In the genomic region with DNA sequence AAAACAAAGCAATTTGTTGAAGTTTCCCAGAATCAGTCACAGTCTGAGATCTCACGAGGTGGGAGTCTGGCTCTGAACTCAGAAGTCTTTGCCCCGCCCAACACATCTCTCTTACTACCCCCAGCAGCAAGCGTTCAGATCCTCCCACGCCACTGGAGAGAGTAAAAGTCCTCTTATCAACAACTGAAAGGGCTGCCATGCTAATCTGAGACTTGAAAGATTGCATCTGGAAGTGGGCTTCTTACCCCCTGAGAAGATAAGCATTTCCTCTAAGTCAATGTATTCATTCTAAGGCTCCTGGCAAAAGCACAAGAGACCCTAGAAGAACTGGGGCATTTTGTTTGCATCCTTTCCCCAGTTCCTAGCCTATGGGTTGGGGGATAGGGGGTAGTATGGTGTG, we compare ENCODE assay signal across 1 cellular context.
TF ChIP-seq lines count a peak whose summit lies in the region.

No MANE protein-coding gene starts in this region.

TF ChIP-seq in K562, 482 proteins besides CTCF, POLR2A, EP300 and RAD21 (continued from another document and continues in another):
- TF ChIP-seq, protein P1, sequence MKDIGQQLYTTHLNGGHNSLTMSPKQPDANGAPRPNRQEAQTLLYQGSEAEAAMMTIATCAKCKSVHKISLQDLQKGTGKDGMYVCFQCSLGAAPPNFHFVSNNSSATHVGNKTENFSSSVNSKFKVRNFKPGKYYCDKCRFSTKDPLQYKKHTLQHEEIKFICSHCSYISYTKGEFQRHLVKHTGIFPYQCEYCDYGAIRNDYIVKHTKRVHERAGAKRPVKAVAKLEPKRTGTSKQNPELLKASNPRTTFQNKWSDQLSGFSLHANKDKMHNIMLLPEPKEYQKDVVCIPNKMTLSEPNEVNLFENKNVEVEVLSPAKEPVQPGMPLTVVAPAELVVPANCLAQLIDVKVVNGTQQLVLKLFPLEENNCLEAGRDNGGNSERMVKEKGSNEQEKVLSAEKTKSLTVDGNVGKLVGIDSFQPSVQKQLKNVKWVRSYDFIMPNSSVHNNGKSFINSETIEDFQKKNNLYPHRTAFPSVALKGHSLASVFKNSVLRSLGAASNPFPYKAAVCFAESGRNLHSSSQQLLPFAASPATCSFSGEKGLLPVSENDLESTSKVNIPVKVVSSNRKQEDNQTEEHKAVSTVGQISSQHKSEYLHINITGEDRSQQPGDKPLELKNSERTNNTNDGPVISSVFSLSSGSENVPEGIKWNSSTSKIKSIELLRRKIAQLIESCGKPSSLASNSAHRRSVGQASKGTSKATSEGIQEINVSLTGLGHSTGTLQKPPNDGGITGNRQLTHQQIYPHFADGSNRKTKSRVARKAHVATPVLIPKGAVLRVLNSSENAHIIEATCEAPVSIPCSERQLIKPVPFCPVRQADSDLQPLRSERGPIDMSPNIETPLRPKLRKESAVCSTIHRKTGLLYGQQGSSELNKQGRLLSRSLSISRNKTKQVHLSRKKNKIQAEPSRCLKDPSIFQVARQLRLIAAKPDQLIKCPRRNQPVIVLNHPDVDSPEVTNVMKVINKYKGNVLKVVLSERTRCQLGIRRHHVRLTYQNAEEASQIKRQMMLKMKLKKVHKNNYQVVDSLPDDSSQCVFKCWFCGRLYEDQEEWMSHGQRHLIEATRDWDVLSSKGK (CRISPR knock-in tag; IDR thresholded peaks at IDR 0.05): no peak
- TF ChIP-seq ZNF785 (CRISPR knock-in tag; IDR thresholded peaks at IDR 0.05) (no peak), CTBP1 (IDR thresholded peaks at IDR 0.05; ENCODE audit: borderline replicate concordance) (peak; percentile 48; the same call in 1 of the 2 replicates), PURB (CRISPR knock-in tag; IDR thresholded peaks at IDR 0.05; ENCODE audit: low read depth) (no peak), STAT5A (IDR thresholded peaks at IDR 0.05; ENCODE audit: borderline replicate concordance, low read length) (peak; percentile 35; the same call in 1 of the 2 replicates), ESRRB (CRISPR knock-in tag; IDR thresholded peaks at IDR 0.05; ENCODE audit: borderline replicate concordance) (no peak), U2AF1 (optimal IDR thresholded peaks at IDR 0.05; ENCODE audit: low read depth, low read length) (no peak), HDGF (IDR thresholded peaks at IDR 0.05) (no peak), TOE1 (IDR thresholded peaks at IDR 0.05; ENCODE audit: borderline replicate concordance) (no peak), TOE1 (CRISPR knock-in tag; IDR thresholded peaks at IDR 0.05; ENCODE audit: borderline replicate concordance, low read depth) (no peak), ZSCAN32 (CRISPR knock-in tag; IDR thresholded peaks at IDR 0.05) (no peak), JUN (IDR thresholded peaks at IDR 0.05; ENCODE audit: borderline replicate concordance, low read depth, low read length) (no peak), JUN (CRISPR knock-in tag; IDR thresholded peaks at IDR 0.05; ENCODE audit: borderline replicate concordance) (no peak), HNRNPLL (IDR thresholded peaks at IDR 0.05; ENCODE audit: low read depth, low read length, poor library complexity, severe bottlenecking) (no peak), ZNF717 (CRISPR knock-in tag; IDR thresholded peaks at IDR 0.05) (no peak), MECOM (CRISPR knock-in tag; IDR thresholded peaks at IDR 0.05) (no peak), TRIM28 (IDR thresholded peaks at IDR 0.05) (no peak), PPARD (CRISPR knock-in tag; IDR thresholded peaks at IDR 0.05) (no peak), TAL1 (IDR thresholded peaks at IDR 0.05) (peak; percentile 71), CBFA2T2 (conservative IDR thresholded peaks at IDR 0.05) (peak; percentile 77), SMARCA5 (IDR thresholded peaks at IDR 0.05) (no peak), OTX1 (CRISPR knock-in tag; IDR thresholded peaks at IDR 0.05) (no peak)
- TF ChIP-seq, protein P2, sequence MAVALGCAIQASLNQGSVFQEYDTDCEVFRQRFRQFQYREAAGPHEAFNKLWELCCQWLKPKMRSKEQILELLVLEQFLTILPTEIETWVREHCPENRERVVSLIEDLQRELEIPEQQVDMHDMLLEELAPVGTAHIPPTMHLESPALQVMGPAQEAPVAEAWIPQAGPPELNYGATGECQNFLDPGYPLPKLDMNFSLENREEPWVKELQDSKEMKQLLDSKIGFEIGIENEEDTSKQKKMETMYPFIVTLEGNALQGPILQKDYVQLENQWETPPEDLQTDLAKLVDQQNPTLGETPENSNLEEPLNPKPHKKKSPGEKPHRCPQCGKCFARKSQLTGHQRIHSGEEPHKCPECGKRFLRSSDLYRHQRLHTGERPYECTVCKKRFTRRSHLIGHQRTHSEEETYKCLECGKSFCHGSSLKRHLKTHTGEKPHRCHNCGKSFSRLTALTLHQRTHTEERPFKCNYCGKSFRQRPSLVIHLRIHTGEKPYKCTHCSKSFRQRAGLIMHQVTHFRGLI (CRISPR knock-in tag; IDR thresholded peaks at IDR 0.05): no peak
- TF ChIP-seq, protein P3, sequence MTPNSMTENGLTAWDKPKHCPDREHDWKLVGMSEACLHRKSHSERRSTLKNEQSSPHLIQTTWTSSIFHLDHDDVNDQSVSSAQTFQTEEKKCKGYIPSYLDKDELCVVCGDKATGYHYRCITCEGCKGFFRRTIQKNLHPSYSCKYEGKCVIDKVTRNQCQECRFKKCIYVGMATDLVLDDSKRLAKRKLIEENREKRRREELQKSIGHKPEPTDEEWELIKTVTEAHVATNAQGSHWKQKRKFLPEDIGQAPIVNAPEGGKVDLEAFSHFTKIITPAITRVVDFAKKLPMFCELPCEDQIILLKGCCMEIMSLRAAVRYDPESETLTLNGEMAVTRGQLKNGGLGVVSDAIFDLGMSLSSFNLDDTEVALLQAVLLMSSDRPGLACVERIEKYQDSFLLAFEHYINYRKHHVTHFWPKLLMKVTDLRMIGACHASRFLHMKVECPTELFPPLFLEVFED (CRISPR knock-in tag; conservative IDR thresholded peaks at IDR 0.05): no peak
- TF ChIP-seq, protein P4, sequence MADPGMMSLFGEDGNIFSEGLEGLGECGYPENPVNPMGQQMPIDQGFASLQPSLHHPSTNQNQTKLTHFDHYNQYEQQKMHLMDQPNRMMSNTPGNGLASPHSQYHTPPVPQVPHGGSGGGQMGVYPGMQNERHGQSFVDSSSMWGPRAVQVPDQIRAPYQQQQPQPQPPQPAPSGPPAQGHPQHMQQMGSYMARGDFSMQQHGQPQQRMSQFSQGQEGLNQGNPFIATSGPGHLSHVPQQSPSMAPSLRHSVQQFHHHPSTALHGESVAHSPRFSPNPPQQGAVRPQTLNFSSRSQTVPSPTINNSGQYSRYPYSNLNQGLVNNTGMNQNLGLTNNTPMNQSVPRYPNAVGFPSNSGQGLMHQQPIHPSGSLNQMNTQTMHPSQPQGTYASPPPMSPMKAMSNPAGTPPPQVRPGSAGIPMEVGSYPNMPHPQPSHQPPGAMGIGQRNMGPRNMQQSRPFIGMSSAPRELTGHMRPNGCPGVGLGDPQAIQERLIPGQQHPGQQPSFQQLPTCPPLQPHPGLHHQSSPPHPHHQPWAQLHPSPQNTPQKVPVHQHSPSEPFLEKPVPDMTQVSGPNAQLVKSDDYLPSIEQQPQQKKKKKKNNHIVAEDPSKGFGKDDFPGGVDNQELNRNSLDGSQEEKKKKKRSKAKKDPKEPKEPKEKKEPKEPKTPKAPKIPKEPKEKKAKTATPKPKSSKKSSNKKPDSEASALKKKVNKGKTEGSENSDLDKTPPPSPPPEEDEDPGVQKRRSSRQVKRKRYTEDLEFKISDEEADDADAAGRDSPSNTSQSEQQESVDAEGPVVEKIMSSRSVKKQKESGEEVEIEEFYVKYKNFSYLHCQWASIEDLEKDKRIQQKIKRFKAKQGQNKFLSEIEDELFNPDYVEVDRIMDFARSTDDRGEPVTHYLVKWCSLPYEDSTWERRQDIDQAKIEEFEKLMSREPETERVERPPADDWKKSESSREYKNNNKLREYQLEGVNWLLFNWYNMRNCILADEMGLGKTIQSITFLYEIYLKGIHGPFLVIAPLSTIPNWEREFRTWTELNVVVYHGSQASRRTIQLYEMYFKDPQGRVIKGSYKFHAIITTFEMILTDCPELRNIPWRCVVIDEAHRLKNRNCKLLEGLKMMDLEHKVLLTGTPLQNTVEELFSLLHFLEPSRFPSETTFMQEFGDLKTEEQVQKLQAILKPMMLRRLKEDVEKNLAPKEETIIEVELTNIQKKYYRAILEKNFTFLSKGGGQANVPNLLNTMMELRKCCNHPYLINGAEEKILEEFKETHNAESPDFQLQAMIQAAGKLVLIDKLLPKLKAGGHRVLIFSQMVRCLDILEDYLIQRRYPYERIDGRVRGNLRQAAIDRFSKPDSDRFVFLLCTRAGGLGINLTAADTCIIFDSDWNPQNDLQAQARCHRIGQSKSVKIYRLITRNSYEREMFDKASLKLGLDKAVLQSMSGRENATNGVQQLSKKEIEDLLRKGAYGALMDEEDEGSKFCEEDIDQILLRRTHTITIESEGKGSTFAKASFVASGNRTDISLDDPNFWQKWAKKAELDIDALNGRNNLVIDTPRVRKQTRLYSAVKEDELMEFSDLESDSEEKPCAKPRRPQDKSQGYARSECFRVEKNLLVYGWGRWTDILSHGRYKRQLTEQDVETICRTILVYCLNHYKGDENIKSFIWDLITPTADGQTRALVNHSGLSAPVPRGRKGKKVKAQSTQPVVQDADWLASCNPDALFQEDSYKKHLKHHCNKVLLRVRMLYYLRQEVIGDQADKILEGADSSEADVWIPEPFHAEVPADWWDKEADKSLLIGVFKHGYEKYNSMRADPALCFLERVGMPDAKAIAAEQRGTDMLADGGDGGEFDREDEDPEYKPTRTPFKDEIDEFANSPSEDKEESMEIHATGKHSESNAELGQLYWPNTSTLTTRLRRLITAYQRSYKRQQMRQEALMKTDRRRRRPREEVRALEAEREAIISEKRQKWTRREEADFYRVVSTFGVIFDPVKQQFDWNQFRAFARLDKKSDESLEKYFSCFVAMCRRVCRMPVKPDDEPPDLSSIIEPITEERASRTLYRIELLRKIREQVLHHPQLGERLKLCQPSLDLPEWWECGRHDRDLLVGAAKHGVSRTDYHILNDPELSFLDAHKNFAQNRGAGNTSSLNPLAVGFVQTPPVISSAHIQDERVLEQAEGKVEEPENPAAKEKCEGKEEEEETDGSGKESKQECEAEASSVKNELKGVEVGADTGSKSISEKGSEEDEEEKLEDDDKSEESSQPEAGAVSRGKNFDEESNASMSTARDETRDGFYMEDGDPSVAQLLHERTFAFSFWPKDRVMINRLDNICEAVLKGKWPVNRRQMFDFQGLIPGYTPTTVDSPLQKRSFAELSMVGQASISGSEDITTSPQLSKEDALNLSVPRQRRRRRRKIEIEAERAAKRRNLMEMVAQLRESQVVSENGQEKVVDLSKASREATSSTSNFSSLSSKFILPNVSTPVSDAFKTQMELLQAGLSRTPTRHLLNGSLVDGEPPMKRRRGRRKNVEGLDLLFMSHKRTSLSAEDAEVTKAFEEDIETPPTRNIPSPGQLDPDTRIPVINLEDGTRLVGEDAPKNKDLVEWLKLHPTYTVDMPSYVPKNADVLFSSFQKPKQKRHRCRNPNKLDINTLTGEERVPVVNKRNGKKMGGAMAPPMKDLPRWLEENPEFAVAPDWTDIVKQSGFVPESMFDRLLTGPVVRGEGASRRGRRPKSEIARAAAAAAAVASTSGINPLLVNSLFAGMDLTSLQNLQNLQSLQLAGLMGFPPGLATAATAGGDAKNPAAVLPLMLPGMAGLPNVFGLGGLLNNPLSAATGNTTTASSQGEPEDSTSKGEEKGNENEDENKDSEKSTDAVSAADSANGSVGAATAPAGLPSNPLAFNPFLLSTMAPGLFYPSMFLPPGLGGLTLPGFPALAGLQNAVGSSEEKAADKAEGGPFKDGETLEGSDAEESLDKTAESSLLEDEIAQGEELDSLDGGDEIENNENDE (IDR thresholded peaks at IDR 0.05; ENCODE audit: low read depth, low read length): no peak
- TF ChIP-seq, protein P5, sequence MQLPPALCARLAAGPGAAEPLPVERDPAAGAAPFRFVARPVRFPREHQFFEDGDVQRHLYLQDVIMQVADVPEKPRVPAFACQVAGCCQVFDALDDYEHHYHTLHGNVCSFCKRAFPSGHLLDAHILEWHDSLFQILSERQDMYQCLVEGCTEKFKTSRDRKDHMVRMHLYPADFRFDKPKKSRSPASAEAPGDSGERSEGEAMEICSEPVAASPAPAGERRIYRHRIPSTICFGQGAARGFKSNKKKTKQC (CRISPR knock-in tag; IDR thresholded peaks at IDR 0.05): no peak
- TF ChIP-seq, protein P6, sequence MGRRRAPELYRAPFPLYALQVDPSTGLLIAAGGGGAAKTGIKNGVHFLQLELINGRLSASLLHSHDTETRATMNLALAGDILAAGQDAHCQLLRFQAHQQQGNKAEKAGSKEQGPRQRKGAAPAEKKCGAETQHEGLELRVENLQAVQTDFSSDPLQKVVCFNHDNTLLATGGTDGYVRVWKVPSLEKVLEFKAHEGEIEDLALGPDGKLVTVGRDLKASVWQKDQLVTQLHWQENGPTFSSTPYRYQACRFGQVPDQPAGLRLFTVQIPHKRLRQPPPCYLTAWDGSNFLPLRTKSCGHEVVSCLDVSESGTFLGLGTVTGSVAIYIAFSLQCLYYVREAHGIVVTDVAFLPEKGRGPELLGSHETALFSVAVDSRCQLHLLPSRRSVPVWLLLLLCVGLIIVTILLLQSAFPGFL (CRISPR knock-in tag; IDR thresholded peaks at IDR 0.05): no peak
- TF ChIP-seq, protein P7, sequence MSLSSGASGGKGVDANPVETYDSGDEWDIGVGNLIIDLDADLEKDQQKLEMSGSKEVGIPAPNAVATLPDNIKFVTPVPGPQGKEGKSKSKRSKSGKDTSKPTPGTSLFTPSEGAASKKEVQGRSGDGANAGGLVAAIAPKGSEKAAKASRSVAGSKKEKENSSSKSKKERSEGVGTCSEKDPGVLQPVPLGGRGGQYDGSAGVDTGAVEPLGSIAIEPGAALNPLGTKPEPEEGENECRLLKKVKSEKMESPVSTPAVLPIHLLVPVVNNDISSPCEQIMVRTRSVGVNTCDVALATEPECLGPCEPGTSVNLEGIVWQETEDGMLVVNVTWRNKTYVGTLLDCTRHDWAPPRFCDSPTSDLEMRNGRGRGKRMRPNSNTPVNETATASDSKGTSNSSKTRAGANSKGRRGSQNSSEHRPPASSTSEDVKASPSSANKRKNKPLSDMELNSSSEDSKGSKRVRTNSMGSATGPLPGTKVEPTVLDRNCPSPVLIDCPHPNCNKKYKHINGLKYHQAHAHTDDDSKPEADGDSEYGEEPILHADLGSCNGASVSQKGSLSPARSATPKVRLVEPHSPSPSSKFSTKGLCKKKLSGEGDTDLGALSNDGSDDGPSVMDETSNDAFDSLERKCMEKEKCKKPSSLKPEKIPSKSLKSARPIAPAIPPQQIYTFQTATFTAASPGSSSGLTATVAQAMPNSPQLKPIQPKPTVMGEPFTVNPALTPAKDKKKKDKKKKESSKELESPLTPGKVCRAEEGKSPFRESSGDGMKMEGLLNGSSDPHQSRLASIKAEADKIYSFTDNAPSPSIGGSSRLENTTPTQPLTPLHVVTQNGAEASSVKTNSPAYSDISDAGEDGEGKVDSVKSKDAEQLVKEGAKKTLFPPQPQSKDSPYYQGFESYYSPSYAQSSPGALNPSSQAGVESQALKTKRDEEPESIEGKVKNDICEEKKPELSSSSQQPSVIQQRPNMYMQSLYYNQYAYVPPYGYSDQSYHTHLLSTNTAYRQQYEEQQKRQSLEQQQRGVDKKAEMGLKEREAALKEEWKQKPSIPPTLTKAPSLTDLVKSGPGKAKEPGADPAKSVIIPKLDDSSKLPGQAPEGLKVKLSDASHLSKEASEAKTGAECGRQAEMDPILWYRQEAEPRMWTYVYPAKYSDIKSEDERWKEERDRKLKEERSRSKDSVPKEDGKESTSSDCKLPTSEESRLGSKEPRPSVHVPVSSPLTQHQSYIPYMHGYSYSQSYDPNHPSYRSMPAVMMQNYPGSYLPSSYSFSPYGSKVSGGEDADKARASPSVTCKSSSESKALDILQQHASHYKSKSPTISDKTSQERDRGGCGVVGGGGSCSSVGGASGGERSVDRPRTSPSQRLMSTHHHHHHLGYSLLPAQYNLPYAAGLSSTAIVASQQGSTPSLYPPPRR (CRISPR knock-in tag; IDR thresholded peaks at IDR 0.05; ENCODE audit: borderline replicate concordance): no peak
- TF ChIP-seq, protein P8, sequence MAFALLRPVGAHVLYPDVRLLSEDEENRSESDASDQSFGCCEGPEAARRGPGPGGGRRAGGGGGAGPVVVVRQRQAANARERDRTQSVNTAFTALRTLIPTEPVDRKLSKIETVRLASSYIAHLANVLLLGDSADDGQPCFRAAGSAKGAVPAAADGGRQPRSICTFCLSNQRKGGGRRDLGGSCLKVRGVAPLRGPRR (CRISPR knock-in tag; IDR thresholded peaks at IDR 0.05): no peak
